In the genomic region with DNA sequence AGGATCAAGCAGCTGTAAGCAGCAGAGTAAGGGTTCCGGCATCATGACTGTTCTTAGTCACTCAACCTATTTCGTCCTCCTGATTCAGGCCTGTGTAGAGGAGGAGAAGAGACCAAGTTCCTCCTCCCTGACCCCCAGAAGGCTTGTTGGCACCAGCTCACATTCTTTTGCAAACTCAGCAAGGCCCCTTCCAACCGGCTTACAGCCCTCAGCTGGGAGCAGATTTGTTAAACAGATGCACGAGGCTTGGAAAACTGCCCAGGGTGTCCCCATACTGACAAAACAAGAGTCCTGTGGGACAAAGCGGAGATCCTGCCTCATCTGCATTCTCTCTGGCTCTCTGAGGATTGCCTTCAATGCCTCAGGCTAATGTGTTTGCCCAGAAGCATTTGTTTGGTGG, we compare ENCODE assay signal across 13 cellular contexts.
DNase-seq lines count a peak whose midpoint lies in the region; ATAC-seq, FAIRE-seq and TF ChIP-seq lines count a peak whose summit lies in the region.
"Had no signal": no experiment of that assay in that cellular context is flagged by ENCODE, and none has a peak within 500 bp of the region (broad histone marks: within the 10 kb centered on the region; RNA-seq: fewer than 3 reads in every experiment).

No MANE protein-coding gene starts in this region.

- no peaks in the 10 kb centered on the region for H3K27me3 ChIP-seq in neural progenitor cell
- H3K27me3 ChIP-seq in HepG2 (ENCODE audit: control insufficient read depth in 1 of 2, insufficient read depth in 2 of 2, low read length in 2 of 2) = peaks cover 0 to 16% of the 10 kb centered on the region in 2 experiments; a peak in 2 of 5 replicates
- H3K27me3 ChIP-seq: upper lobe of left lung had no signal

- POLR2A ChIA-PET in HepG2 (lab: Yijun Ruan, JAX) = no interaction called here

- peak overlapping the region; percentile 64 for H3K4me2 ChIP-seq in neural progenitor cell
- no peak overlapping the region for H3K4me2 ChIP-seq in HepG2 (ENCODE audit: low read depth, low read length)

- H3K9me3 ChIP-seq in neural progenitor cell (ENCODE audit: low read depth) = no peaks in the 10 kb centered on the region
- H3K9me3 ChIP-seq in HepG2 (ENCODE audit: low read length) = no peaks in the 10 kb centered on the region
- H3K9me3 ChIP-seq: upper lobe of left lung had no signal

- no peak for TF ChIP-seq CTCF in fibroblast of the aortic adventitia (IDR thresholded peaks at IDR 0.05; ENCODE audit: insufficient read depth, low read length)
- TF ChIP-seq CTCF in neural progenitor cell (IDR thresholded peaks at IDR 0.05) = no peak
- no peak for TF ChIP-seq CTCF in HepG2 (CRISPR knock-in tag; IDR thresholded peaks at IDR 0.05)

- H3K27ac ChIP-seq in neural progenitor cell = peak overlapping the region; percentile 84
- no peak overlapping the region for H3K27ac ChIP-seq in HepG2 (ENCODE audit: extremely low read length, insufficient read depth, low read length)
- H3K27ac ChIP-seq: upper lobe of left lung had no signal

- H4K20me1 ChIP-seq in neural progenitor cell (ENCODE audit: low read depth) (no peaks in the 10 kb centered on the region), HepG2 (ENCODE audit: insufficient read depth, low read length) (no peaks in the 10 kb centered on the region)

- in situ Hi-C loops in HepG2 (cut with HindIII; ENCODE audit: extremely low pct_ligation_motif_present, low pct_unique_long_range_greater_than_20kb) = no loop called here

- no peak for ATAC-seq in HepG2
- ATAC-seq in GM19463 (IDR thresholded peaks at IDR 0.05; ENCODE audit: unreplicated experiment) = no peak
- no peak for ATAC-seq in stimulated activated effector memory CD8-positive, alpha-beta T cell treated with anti-CD3 and anti-CD28 coated beads, Interleukin-12 subunit alpha, Interleukin-12 subunit beta, amount 100 ng/mL, for 72 hours

- no peak overlapping the region for H3K9ac ChIP-seq in neural progenitor cell
- no peak overlapping the region for H3K9ac ChIP-seq in HepG2 (ENCODE audit: insufficient read depth, low read depth, low read length)

- intact Hi-C loops in HepG2 (cut with micrococcal nuclease; ENCODE audit: unreplicated experiment) = no loop called here

- WGBS in HepG2 (ENCODE audit: low lambda C conversion rate) = 16% methylated on average over 4 of the region's 5 CpGs

- H3K4me3 ChIP-seq in fibroblast of the aortic adventitia (ENCODE audit: low read depth, low read length) (no peak overlapping the region), neural progenitor cell (no peak overlapping the region), HepG2 (replicated peaks in 1 of 3; ENCODE audit: insufficient read depth in 1 of 3, low read depth in 2 of 3, low read length in 3 of 3) (no peak overlapping the region)
- H3K4me3 ChIP-seq: upper lobe of left lung had no signal

- no peak overlapping the region for H2AFZ ChIP-seq in neural progenitor cell (replicated peaks)
- no peak overlapping the region for H2AFZ ChIP-seq in HepG2 (ENCODE audit: low read length)

- H3K4me1 Mint-ChIP-seq in neural progenitor cell = peaks cover 35% of the 10 kb centered on the region
- no peaks in the 10 kb centered on the region for H3K4me1 Mint-ChIP-seq in stimulated activated effector memory CD8-positive, alpha-beta T cell treated with anti-CD3 and anti-CD28 coated beads, Interleukin-12 subunit alpha, Interleukin-12 subunit beta, amount 100 ng/mL, for 72 hours
- H3K4me1 Mint-ChIP-seq: CD4-positive, alpha-beta memory T cell had no signal

- DNase-seq in EH (ENCODE audit: low read depth) (peak; percentile 31), NCI-H748 (lab: John Stamatoyannopoulos, UW; ENCODE audit: unreplicated experiment) (peak; percentile 84), fibroblast of the aortic adventitia (ENCODE audit: low read depth) (peak; percentile 15), neural progenitor cell (ENCODE audit: low spot score) (peak; percentile 92), HepG2 (ENCODE audit: low spot score) (no peak), GM19240 (ENCODE audit: insufficient read length, low spot score) (no peak)
- no peak for DNase-seq in stimulated activated effector memory CD8-positive, alpha-beta T cell treated with anti-CD3 and anti-CD28 coated beads, Interleukin-12 subunit alpha, Interleukin-12 subunit beta, amount 100 ng/mL, for 72 hours (ENCODE audit: low spot score in 2 of 2)
- DNase-seq: activated naive CD4-positive, alpha-beta T cell; CD4-positive, alpha-beta memory T cell; NCI-H1417 treated with DMSO at 0.1 percent for 48 hours; upper lobe of left lung had no signal

- H3K4me1 ChIP-seq in neural progenitor cell (peaks cover 57% of the 10 kb centered on the region), HepG2 (ENCODE audit: insufficient read depth, low read length) (no peaks in the 10 kb centered on the region)
- H3K4me1 ChIP-seq: upper lobe of left lung had no signal

- H3K4me3 Mint-ChIP-seq in neural progenitor cell = no peak overlapping the region
- H3K4me3 Mint-ChIP-seq in stimulated activated effector memory CD8-positive, alpha-beta T cell treated with anti-CD3 and anti-CD28 coated beads, Interleukin-12 subunit alpha, Interleukin-12 subunit beta, amount 100 ng/mL, for 72 hours = no peak overlapping the region
- H3K4me3 Mint-ChIP-seq: CD4-positive, alpha-beta memory T cell had no signal

- H3K36me3 Mint-ChIP-seq in neural progenitor cell = no peaks in the 10 kb centered on the region
- H3K36me3 Mint-ChIP-seq in stimulated activated effector memory CD8-positive, alpha-beta T cell treated with anti-CD3 and anti-CD28 coated beads, Interleukin-12 subunit alpha, Interleukin-12 subunit beta, amount 100 ng/mL, for 72 hours = no peaks in the 10 kb centered on the region
- H3K36me3 Mint-ChIP-seq: CD4-positive, alpha-beta memory T cell had no signal

- H3K27me3 Mint-ChIP-seq in neural progenitor cell (ENCODE audit: insufficient read depth, low read depth) = no peaks in the 10 kb centered on the region

- H3K36me3 ChIP-seq in neural progenitor cell (no peaks in the 10 kb centered on the region), HepG2 (replicated peaks in 1 of 2; ENCODE audit: control insufficient read depth in 1 of 2, insufficient read depth in 2 of 2, low read length in 2 of 2) (no peaks in the 10 kb centered on the region)
- H3K36me3 ChIP-seq: upper lobe of left lung had no signal

- no peak for TF ChIP-seq EP300 in HepG2 (IDR thresholded peaks at IDR 0.05; ENCODE audit: low read depth in 2 of 2, low read length in 2 of 2)
- TF ChIP-seq EP300 in HepG2 (CRISPR knock-in tag; IDR thresholded peaks at IDR 0.05; ENCODE audit: borderline replicate concordance) = no peak

- FAIRE-seq in HepG2 (lab: Jason Lieb, UNC) = no peak
- FAIRE-seq: TTC549 had no signal

- TF ChIP-seq POLR2A in HepG2 (IDR thresholded peaks at IDR 0.05; ENCODE audit: insufficient read depth in 1 of 2, low read depth in 2 of 2, low read length in 2 of 2) = no peak

- TF ChIP-seq RAD21 in HepG2 (CRISPR knock-in tag; IDR thresholded peaks at IDR 0.05) = no peak

- CTCF ChIA-PET in HepG2 (lab: Yijun Ruan, JAX; ENCODE audit: low intra/inter-chr PET ratio, low total read pairs) = no interaction called here

- H3F3A ChIP-seq in neural progenitor cell (ENCODE audit: low read depth) = peaks cover 65% of the 10 kb centered on the region

- H3K9me3 Mint-ChIP-seq in neural progenitor cell = no peaks in the 10 kb centered on the region
- H3K9me3 Mint-ChIP-seq in stimulated activated effector memory CD8-positive, alpha-beta T cell treated with anti-CD3 and anti-CD28 coated beads, Interleukin-12 subunit alpha, Interleukin-12 subunit beta, amount 100 ng/mL, for 72 hours = peaks cover 3% of the 10 kb centered on the region

- peak overlapping the region; percentile 68 for H3K27ac Mint-ChIP-seq in neural progenitor cell
- H3K27ac Mint-ChIP-seq in stimulated activated effector memory CD8-positive, alpha-beta T cell treated with anti-CD3 and anti-CD28 coated beads, Interleukin-12 subunit alpha, Interleukin-12 subunit beta, amount 100 ng/mL, for 72 hours = no peak overlapping the region
- H3K27ac Mint-ChIP-seq: CD4-positive, alpha-beta memory T cell had no signal

- no peaks in the 10 kb centered on the region for H3K79me2 ChIP-seq in neural progenitor cell (ENCODE audit: low read depth)
- no peaks in the 10 kb centered on the region for H3K79me2 ChIP-seq in HepG2 (ENCODE audit: insufficient read depth, low read length)

- BruUV-seq in HepG2 (replicated peaks; lab: Mats Ljungman, UMichigan) = no TSS peak

TF ChIP-seq in HepG2, 621 proteins besides CTCF, POLR2A, EP300 and RAD21:
- TF ChIP-seq, protein P1, sequence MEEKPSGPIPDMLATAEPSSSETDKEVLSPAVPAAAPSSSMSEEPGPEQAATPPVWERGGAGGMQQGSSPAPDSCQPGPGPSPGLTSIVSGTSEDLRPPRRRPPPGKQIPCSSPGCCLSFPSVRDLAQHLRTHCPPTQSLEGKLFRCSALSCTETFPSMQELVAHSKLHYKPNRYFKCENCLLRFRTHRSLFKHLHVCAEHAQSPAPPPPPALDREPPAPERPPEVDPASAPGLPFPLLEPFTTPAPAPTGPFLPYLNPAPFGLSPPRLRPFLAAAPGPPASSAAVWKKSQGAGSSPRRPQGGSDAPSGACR (CRISPR knock-in tag; IDR thresholded peaks at IDR 0.05) = no peak

Comparison
In these comparisons a context has a peak if more than half of its experiments do, and no peak if none do; other contexts are left out.
1. DNase-seq: peak in EH (single experiment), NCI-H748 (single experiment), fibroblast of the aortic adventitia (single experiment) and neural progenitor cell (single experiment); none in HepG2 (single experiment), stimulated activated effector memory CD8-positive, alpha-beta T cell treated with anti-CD3 and anti-CD28 coated beads, Interleukin-12 subunit alpha, Interleukin-12 subunit beta, amount 100 ng/mL, for 72 hours (0 of 2) and GM19240 (single experiment).